17 cellular contexts compared by ENCODE assay signal in the genomic region with DNA sequence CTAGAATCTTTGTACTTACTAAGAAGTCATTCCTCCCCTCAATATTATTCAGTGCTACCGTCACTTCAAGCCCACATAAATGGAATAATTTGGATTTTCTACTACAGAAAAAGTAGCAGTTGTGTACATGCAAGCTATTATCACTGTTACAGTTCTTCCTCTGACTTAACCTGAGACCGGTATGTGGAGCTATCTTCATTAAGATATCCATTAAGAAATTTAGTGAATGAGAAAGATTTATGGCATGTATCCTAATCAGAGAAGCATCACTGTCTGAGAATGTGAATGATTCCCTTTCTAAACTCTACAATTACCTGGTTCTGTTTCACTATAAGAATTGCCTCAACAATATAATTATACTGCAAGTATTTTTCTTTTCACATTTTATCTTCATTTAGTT.
"Had no signal": no experiment of that assay in that cellular context is flagged by ENCODE, and none has a peak within 500 bp of the region (broad histone marks: within the 10 kb centered on the region; RNA-seq: fewer than 3 reads in every experiment).

No MANE protein-coding gene starts in this region.

- FAIRE-seq: TTC549 had no signal

- H3K27ac ChIP-seq: colonic mucosa, gastrocnemius medialis, pancreas, tibial nerve, uterus had no signal

- H3K4me1 ChIP-seq: colonic mucosa, gastrocnemius medialis, tibial nerve, uterus had no signal

- H3K9me3 ChIP-seq: colonic mucosa, gastrocnemius medialis, pancreas, tibial nerve, uterus had no signal

- DNase-seq: activated CD4-positive, alpha-beta T cell treated with anti-CD3 and anti-CD28 coated beads, Interleukin-2, amount 50 U/mL, for 4 hours; activated gamma-delta T cell treated with Interleukin-2 at 50 U/mL for 16 hours; activated T-cell treated with anti-CD3 and anti-CD28 coated beads for 4 hours; amniotic stem cell; central memory CD4-positive, alpha-beta T cell; colonic mucosa; endodermal cell; erythroblast; gastrocnemius medialis; head of caudate nucleus; natural killer cell; pancreas; stimulated activated naive CD8-positive, alpha-beta T cell treated with anti-CD3 and anti-CD28 coated beads, Interleukin-15, Interleukin-2, amounts not matched to agents 100 U/mL and 50 U/mL, for 24 hours; substantia nigra; uterus had no signal

- ATAC-seq: gastrocnemius medialis; natural killer cell; stimulated activated naive CD8-positive, alpha-beta T cell treated with anti-CD3 and anti-CD28 coated beads, Interleukin-15, Interleukin-2, amounts not matched to agents 100 U/mL and 50 U/mL, for 24 hours had no signal

- H3K4me3 ChIP-seq: colonic mucosa, gastrocnemius medialis, pancreas, tibial nerve, uterus had no signal

- H3K27me3 ChIP-seq: colonic mucosa, gastrocnemius medialis, pancreas, tibial nerve, uterus had no signal

- H3K36me3 ChIP-seq: colonic mucosa, gastrocnemius medialis, pancreas, tibial nerve, uterus had no signal
